ENCODE assay signal across 7 cellular contexts in genomic region chr4:3531306-3531886, GRCh38. TPM values are rescaled to one million over a fixed set of nuclear protein-coding genes. Genes with fewer than 3 reads are reported as not detected.
DNase-seq lines count a peak whose midpoint lies in the region; ATAC-seq and TF ChIP-seq lines count a peak whose summit lies in the region.

No MANE protein-coding gene starts in this region.

- H3K4me1 Mint-ChIP-seq in WTC11: peaks cover 17% of the 10 kb centered on the region

- H3K27ac ChIP-seq in HEK293 (ENCODE audit: extremely low read depth, low read depth, low read length): no peak overlapping the region; the same call in 1 of the 2 replicates

- H3K4me1 ChIP-seq in HEK293 (ENCODE audit: control insufficient read depth, insufficient read depth, low read length): peaks cover 3% of the 10 kb centered on the region; the same call in 1 of the 2 replicates

- intact Hi-C loops in cardiac septum (cut with DNase I): loop anchor here (10.0 kb wide), 1 partner anchor 167 kb away; no protein-coding TSS in a partner anchor

- 0 out of 2 replicates have a peak, but pooled peaks cover 3% of the 10 kb centered on the region for H3K36me3 Mint-ChIP-seq in WTC11

- no peak for DNase-seq in WTC11 (ENCODE audit: low spot score)
- DNase-seq in cardiac septum (ENCODE audit: low spot score): peak; percentile 66
- no peak for DNase-seq in retinal pigment epithelial cell (ENCODE audit: low read depth)
- DNase-seq in kidney glomerular epithelial cell (lab: John Stamatoyannopoulos, UW): no peak

- no peaks in the 10 kb centered on the region for H3K9me3 Mint-ChIP-seq in WTC11

- ATAC-seq in WTC11 (no peak), GM21737 (IDR thresholded peaks at IDR 0.05; ENCODE audit: unreplicated experiment) (no peak), HG02798 (IDR thresholded peaks at IDR 0.05; ENCODE audit: poor library complexity, unreplicated experiment) (no peak)

- no peaks in the 10 kb centered on the region for H3K9me3 ChIP-seq in HEK293 (ENCODE audit: control insufficient read depth, insufficient read depth, low read depth, low read length)

- peaks cover 37% of the 10 kb centered on the region for H3K27me3 Mint-ChIP-seq in WTC11 (ENCODE audit: low read depth)

- peak overlapping the region; percentile 99 for H3K4me3 Mint-ChIP-seq in WTC11

- peaks cover 0 to 39% of the 10 kb centered on the region in 2 experiments; a peak in 2 of 3 replicates for H3K36me3 ChIP-seq in HEK293 (ENCODE audit: control insufficient read depth in 2 of 2, insufficient read depth in 1 of 2, low read length in 2 of 2)

- CTCF ChIA-PET in HEK293 (lab: Yijun Ruan, JAX) (interaction anchor here (1.1 kb wide), 1 partner anchor 17 kb away, joined by 3 read pairs; no protein-coding TSS in a partner anchor), WTC11 (lab: Charles Lee) (interaction anchor here (1.5 kb wide), 1 partner anchor 50 kb away, joined by 5 read pairs; no protein-coding TSS in a partner anchor)

- TF ChIP-seq CTCF in HEK293 (tag by site-specific recombination; IDR thresholded peaks at IDR 0.05) (no peak), WTC11 (IDR thresholded peaks at IDR 0.05) (no peak), retinal pigment epithelial cell (conservative IDR thresholded peaks at IDR 0.05; ENCODE audit: low read depth, low read length) (no peak)

- H3K4me3 ChIP-seq in HEK293 (ENCODE audit: low read depth, low read length) (peak overlapping the region; percentile 95), retinal pigment epithelial cell (ENCODE audit: low read length) (peak overlapping the region; percentile 80)

- no peak overlapping the region; the same call in 1 of the 2 replicates for H3K27ac Mint-ChIP-seq in WTC11

- POLR2A ChIA-PET in HEK293 (lab: Yijun Ruan, JAX): no interaction called here
- POLR2A ChIA-PET in WTC11 (lab: Charles Lee): no interaction called here

TF ChIP-seq in HEK293, 187 proteins besides CTCF, POLR2A, EP300 and RAD21:
- TF ChIP-seq SCRT2 (tag by site-specific recombination; IDR thresholded peaks at IDR 0.05): 0 out of 2 replicates have a peak, but pooled peaks have one; percentile 5
- 0 out of 2 replicates have a peak, but pooled peaks have one; percentile 35 for TF ChIP-seq GLIS2 (tag by site-specific recombination; IDR thresholded peaks at IDR 0.05)
- TF ChIP-seq PRDM6 (tag by site-specific recombination; IDR thresholded peaks at IDR 0.05): no peak

TF ChIP-seq in WTC11, 78 proteins besides CTCF, POLR2A, EP300 and RAD21:
- TF ChIP-seq, protein P1, sequence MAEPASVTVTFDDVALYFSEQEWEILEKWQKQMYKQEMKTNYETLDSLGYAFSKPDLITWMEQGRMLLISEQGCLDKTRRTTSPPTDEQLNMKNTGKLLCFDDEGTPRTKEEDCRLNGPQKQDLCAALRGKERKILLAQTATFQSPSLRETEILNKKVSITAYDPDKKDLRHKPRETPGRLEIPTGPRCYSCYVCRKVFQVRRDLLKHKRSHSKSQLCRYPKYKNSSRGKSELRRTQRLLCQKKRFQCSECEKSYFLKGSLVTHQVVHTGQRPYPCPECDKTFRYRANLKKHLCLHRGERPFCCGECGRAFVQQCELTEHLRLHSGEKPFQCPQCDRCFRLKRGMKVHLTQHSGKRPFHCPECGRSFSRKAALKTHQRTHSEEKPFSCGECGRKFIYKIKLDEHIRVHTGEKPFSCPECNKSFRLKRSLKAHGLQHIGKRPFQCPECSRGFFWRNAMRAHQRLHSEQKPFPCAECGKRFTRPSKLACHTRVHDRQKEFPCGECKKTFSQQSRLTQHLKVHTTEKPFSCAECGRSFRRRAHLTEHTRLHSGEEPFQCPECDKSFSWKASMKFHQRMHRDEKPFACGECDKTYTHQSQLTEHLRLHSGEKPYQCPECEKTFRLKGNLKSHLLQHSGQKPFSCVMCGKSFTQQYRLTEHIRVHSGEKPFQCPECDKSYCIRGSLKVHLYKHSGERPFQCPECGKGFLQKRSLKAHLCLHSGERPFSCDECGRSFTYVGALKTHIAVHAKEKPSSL (CRISPR knock-in tag; conservative IDR thresholded peaks at IDR 0.05): no peak
- TF ChIP-seq, protein P2, sequence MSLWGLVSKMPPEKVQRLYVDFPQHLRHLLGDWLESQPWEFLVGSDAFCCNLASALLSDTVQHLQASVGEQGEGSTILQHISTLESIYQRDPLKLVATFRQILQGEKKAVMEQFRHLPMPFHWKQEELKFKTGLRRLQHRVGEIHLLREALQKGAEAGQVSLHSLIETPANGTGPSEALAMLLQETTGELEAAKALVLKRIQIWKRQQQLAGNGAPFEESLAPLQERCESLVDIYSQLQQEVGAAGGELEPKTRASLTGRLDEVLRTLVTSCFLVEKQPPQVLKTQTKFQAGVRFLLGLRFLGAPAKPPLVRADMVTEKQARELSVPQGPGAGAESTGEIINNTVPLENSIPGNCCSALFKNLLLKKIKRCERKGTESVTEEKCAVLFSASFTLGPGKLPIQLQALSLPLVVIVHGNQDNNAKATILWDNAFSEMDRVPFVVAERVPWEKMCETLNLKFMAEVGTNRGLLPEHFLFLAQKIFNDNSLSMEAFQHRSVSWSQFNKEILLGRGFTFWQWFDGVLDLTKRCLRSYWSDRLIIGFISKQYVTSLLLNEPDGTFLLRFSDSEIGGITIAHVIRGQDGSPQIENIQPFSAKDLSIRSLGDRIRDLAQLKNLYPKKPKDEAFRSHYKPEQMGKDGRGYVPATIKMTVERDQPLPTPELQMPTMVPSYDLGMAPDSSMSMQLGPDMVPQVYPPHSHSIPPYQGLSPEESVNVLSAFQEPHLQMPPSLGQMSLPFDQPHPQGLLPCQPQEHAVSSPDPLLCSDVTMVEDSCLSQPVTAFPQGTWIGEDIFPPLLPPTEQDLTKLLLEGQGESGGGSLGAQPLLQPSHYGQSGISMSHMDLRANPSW (CRISPR knock-in tag; conservative IDR thresholded peaks at IDR 0.05; ENCODE audit: low read depth): no peak
- no peak for TF ChIP-seq RORB (CRISPR knock-in tag; IDR thresholded peaks at IDR 0.05)
- no peak for TF ChIP-seq FOXJ3 (CRISPR knock-in tag; IDR thresholded peaks at IDR 0.05; ENCODE audit: borderline replicate concordance)
- no peak for TF ChIP-seq MYBL2 (CRISPR knock-in tag; IDR thresholded peaks at IDR 0.05)
- no peak for TF ChIP-seq TCF7 (CRISPR knock-in tag; IDR thresholded peaks at IDR 0.05; ENCODE audit: low read depth)
- TF ChIP-seq, protein P3, sequence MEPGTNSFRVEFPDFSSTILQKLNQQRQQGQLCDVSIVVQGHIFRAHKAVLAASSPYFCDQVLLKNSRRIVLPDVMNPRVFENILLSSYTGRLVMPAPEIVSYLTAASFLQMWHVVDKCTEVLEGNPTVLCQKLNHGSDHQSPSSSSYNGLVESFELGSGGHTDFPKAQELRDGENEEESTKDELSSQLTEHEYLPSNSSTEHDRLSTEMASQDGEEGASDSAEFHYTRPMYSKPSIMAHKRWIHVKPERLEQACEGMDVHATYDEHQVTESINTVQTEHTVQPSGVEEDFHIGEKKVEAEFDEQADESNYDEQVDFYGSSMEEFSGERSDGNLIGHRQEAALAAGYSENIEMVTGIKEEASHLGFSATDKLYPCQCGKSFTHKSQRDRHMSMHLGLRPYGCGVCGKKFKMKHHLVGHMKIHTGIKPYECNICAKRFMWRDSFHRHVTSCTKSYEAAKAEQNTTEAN (CRISPR knock-in tag; IDR thresholded peaks at IDR 0.05): no peak
- TF ChIP-seq ATF2 (CRISPR knock-in tag; IDR thresholded peaks at IDR 0.05; ENCODE audit: borderline replicate concordance, low read depth): no peak
- TF ChIP-seq ZNF138 (CRISPR knock-in tag; conservative IDR thresholded peaks at IDR 0.05): no peak
- TF ChIP-seq, protein P4, sequence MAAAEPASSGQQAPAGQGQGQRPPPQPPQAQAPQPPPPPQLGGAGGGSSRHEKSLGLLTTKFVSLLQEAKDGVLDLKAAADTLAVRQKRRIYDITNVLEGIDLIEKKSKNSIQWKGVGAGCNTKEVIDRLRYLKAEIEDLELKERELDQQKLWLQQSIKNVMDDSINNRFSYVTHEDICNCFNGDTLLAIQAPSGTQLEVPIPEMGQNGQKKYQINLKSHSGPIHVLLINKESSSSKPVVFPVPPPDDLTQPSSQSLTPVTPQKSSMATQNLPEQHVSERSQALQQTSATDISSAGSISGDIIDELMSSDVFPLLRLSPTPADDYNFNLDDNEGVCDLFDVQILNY (CRISPR knock-in tag; IDR thresholded peaks at IDR 0.05): no peak
- TF ChIP-seq ATF1 (CRISPR knock-in tag; IDR thresholded peaks at IDR 0.05): no peak
- TF ChIP-seq FOXK1 (CRISPR knock-in tag; IDR thresholded peaks at IDR 0.05): no peak
- TF ChIP-seq SMAD4 (CRISPR knock-in tag; IDR thresholded peaks at IDR 0.05): no peak
- no peak for TF ChIP-seq KAT7 (CRISPR knock-in tag; IDR thresholded peaks at IDR 0.05; ENCODE audit: borderline replicate concordance)
- no peak for TF ChIP-seq ZNF423 (CRISPR knock-in tag; IDR thresholded peaks at IDR 0.05)
- TF ChIP-seq ZNF396 (CRISPR knock-in tag; IDR thresholded peaks at IDR 0.05; ENCODE audit: borderline replicate concordance): no peak

RNA-seq across cellular contexts. Expression of gene LRPAP1, which starts 0.8 kb away (rescaled TPM):
- total RNA-seq in WTC11 (2021): 90.8 to 106 TPM (median 97.4 TPM) in 3 replicates
- 275 TPM for total RNA-seq in cardiac septum
